ENCODE assay signal across 8 cellular contexts in genomic region chr18:59957957-59958356, GRCh38. TPM values are rescaled to one million over a fixed set of nuclear protein-coding genes. Genes with fewer than 3 reads are reported as not detected.
A peak's percentile ranks its signal among the peaks of the same experiment; 100 is the strongest.
DNase-seq lines count a peak whose midpoint lies in the region; ATAC-seq and TF ChIP-seq lines count a peak whose summit lies in the region.

No MANE protein-coding gene starts in this region.

- H3K79me1 ChIP-seq in neuronal stem cell (ENCODE audit: low read depth, low read length) = no peaks in the 10 kb centered on the region

- no peak overlapping the region for H2BK15ac ChIP-seq in neuronal stem cell (ENCODE audit: low read length)

- TF ChIP-seq CTCF in AG04450 (IDR thresholded peaks at IDR 0.05; ENCODE audit: low read depth, low read length) (no peak), Loucy (conservative IDR thresholded peaks at IDR 0.05; ENCODE audit: low read length) (no peak), heart right ventricle (IDR thresholded peaks at IDR 0.05) (no peak)

- H3K9me3 ChIP-seq in AG04450 (ENCODE audit: control insufficient read depth, insufficient read depth, low read length) (no peaks in the 10 kb centered on the region), Loucy (ENCODE audit: insufficient read depth, low read depth, low read length) (no peaks in the 10 kb centered on the region), heart right ventricle (no peaks in the 10 kb centered on the region), neuronal stem cell (replicated peaks in 1 of 2; ENCODE audit: control insufficient read depth in 2 of 2, insufficient read depth in 1 of 2, low read depth in 1 of 2, low read length in 2 of 2) (no peaks in the 10 kb centered on the region)

- no peak overlapping the region for H3K27ac ChIP-seq in AG04450 (ENCODE audit: low read depth, low read length)
- no peak overlapping the region for H3K27ac ChIP-seq in heart right ventricle
- H3K27ac ChIP-seq in neuronal stem cell (replicated peaks; ENCODE audit: low read length) = no peak overlapping the region

- H2AK5ac ChIP-seq in neuronal stem cell (ENCODE audit: low read depth, low read length) = no peak overlapping the region

- WGBS in heart right ventricle, 2 donors = 2 to 5% methylated on average over 2 of the region's 2 CpGs
- no CpG with 5 or more reads among the region's 2 CpGs for WGBS in neuronal stem cell (ENCODE audit: extremely low coverage in 2 of 2, insufficient read length in 2 of 2, insufficient replicate concordance in 1 of 2), 2 donors

- CTCF ChIA-PET in AG04450 (lab: Charles Lee) = interaction anchor here (0.6 kb wide), 1 partner anchor 30 kb away, joined by 3 read pairs; no protein-coding TSS in a partner anchor

- peaks cover 51% of the 10 kb centered on the region for H3K4me1 ChIP-seq in Loucy (ENCODE audit: insufficient read depth, low read length, poor library complexity, severe bottlenecking)
- peaks cover 0 to 4% (median 0%) of the 10 kb centered on the region in 9 donors for H3K4me1 ChIP-seq in heart right ventricle
- H3K4me1 ChIP-seq in neuronal stem cell (ENCODE audit: control insufficient read depth in 2 of 2, insufficient read depth in 1 of 2, low read depth in 1 of 2, low read length in 2 of 2) = no peaks in the 10 kb centered on the region

- DNase-seq in AG04450 (ENCODE audit: low read depth, low spot score) = peak; percentile 41
- DNase-seq in RKO (ENCODE audit: low spot score) = peak; percentile 3
- DNase-seq in heart right ventricle = peak; percentile 48 to 55
- no peak for DNase-seq in dedifferentiated amniotic fluid mesenchymal stem cell (ENCODE audit: extremely low spot score)
- DNase-seq in neuronal stem cell (ENCODE audit: low spot score) = no peak

- no peaks in the 10 kb centered on the region for H3K9me2 ChIP-seq in Loucy (replicated peaks; ENCODE audit: low read depth, low read length)

- H3K4me3 ChIP-seq in AG04450 (ENCODE audit: low read depth, low read length) (no peak overlapping the region), Loucy (ENCODE audit: low read length, poor library complexity, severe bottlenecking) (peak overlapping the region; percentile 50), heart right ventricle (no peak overlapping the region), neuronal stem cell (ENCODE audit: low read length in 2 of 2) (no peak overlapping the region)

- no peak overlapping the region for H2BK12ac ChIP-seq in neuronal stem cell (ENCODE audit: low read length)

- 0 out of 2 replicates have a peak, but pooled peaks cover 4% of the 10 kb centered on the region for H3F3A ChIP-seq in Loucy (ENCODE audit: low read depth)

- H4K8ac ChIP-seq in neuronal stem cell (ENCODE audit: low read depth, low read length) = no peak overlapping the region

- H2AFZ ChIP-seq in Loucy (ENCODE audit: low read length) (peak overlapping the region; percentile 63), neuronal stem cell (ENCODE audit: low read length) (no peak overlapping the region)

- ATAC-seq in GM19397 (IDR thresholded peaks at IDR 0.05; ENCODE audit: unreplicated experiment) = peak; percentile 59
- peak in 6 of 8 donors; percentile 58 to 84 (median 68) for ATAC-seq in heart right ventricle
- ATAC-seq in HG02840 (IDR thresholded peaks at IDR 0.05; ENCODE audit: low FRiP score, unreplicated experiment) = no peak

- no peak overlapping the region for H3K23ac ChIP-seq in neuronal stem cell (ENCODE audit: low read depth, low read length, poor library complexity)

- H3K27me3 ChIP-seq in AG04450 (ENCODE audit: control insufficient read depth, insufficient read depth, low read length) = no peaks in the 10 kb centered on the region
- no peaks in the 10 kb centered on the region for H3K27me3 ChIP-seq in Loucy (ENCODE audit: insufficient read depth, low read length, poor library complexity, severe bottlenecking)
- H3K27me3 ChIP-seq in heart right ventricle = peaks cover 0 to 9% (median 0%) of the 10 kb centered on the region in 7 donors
- H3K27me3 ChIP-seq in neuronal stem cell (ENCODE audit: control insufficient read depth in 3 of 3, insufficient read depth in 3 of 3, low read depth in 1 of 3, low read length in 3 of 3) = no peaks in the 10 kb centered on the region

- H3K36me3 ChIP-seq in Loucy (ENCODE audit: insufficient read depth, low read length) = no peaks in the 10 kb centered on the region
- no peaks in the 10 kb centered on the region for H3K36me3 ChIP-seq in heart right ventricle
- no peaks in the 10 kb centered on the region for H3K36me3 ChIP-seq in neuronal stem cell (replicated peaks in 1 of 2; ENCODE audit: control insufficient read depth in 2 of 2, insufficient read depth in 2 of 2, low read length in 2 of 2)

- H2BK5ac ChIP-seq in neuronal stem cell (ENCODE audit: low read length) = no peak overlapping the region

- H3K14ac ChIP-seq in neuronal stem cell (ENCODE audit: low read length) = no peak overlapping the region

- H4K20me1 ChIP-seq in Loucy (ENCODE audit: insufficient read depth, low read length, poor library complexity, severe bottlenecking) = no peaks in the 10 kb centered on the region

- H3K9ac ChIP-seq in Loucy (ENCODE audit: low read depth, low read length, poor library complexity, severe bottlenecking) = peak overlapping the region; percentile 55
- no peak overlapping the region for H3K9ac ChIP-seq in neuronal stem cell (ENCODE audit: low read depth, low read length, poor library complexity)

- H4K91ac ChIP-seq in neuronal stem cell (ENCODE audit: low read depth, low read length, poor library complexity) = no peak overlapping the region

- no peaks in the 10 kb centered on the region for H3K79me2 ChIP-seq in Loucy (ENCODE audit: insufficient read depth, low read length)

- H3K4me2 ChIP-seq in Loucy (ENCODE audit: low read depth, low read length, poor library complexity, severe bottlenecking) (peak overlapping the region; percentile 74), neuronal stem cell (ENCODE audit: insufficient read depth, low read length, poor library complexity, severe bottlenecking) (no peak overlapping the region)

- no peak overlapping the region for H2BK120ac ChIP-seq in neuronal stem cell (ENCODE audit: low read depth, low read length)

- POLR2A ChIA-PET in AG04450 (lab: Yijun Ruan, JAX) = no interaction called here

- no peak overlapping the region for H3K18ac ChIP-seq in neuronal stem cell (ENCODE audit: low read length)

- H3K4ac ChIP-seq in neuronal stem cell (ENCODE audit: low read length) = no peak overlapping the region

- intact Hi-C loops in heart right ventricle (cut with DNase I) = no loop called here

RNA-seq across cellular contexts. Expression of gene PMAIP1, which starts 58.2 kb away (rescaled TPM):
- polyA plus RNA-seq in AG04450 (2011; rRNA removed) (38.8 and 57.1 TPM in 2 replicates), heart right ventricle (under 1 TPM; 0.22 to 0.32 TPM)
- 19.0 and 21.3 TPM in 2 replicates for polyA minus RNA-seq in AG04450 (2011; rRNA and poly(A)+ RNA removed)
- 1 to 10 TPM in 1 of 10 donors, under 1 TPM in 6, not detected in 3; 0.18 to 1.8 (median 0.40) TPM for total RNA-seq in heart right ventricle
- 1.5 TPM for polyA plus RNA-seq in neuronal stem cell (2013, experiment 1 of 2)
- polyA plus RNA-seq in neuronal stem cell (2013, experiment 2 of 2) = 1.6 TPM

Comparison
In these comparisons a context has a peak if more than half of its experiments do, and no peak if none do; other contexts are left out.
1. DNase-seq: peak in AG04450 (single experiment), RKO (single experiment) and heart right ventricle (2 of 2); none in dedifferentiated amniotic fluid mesenchymal stem cell (single experiment) and neuronal stem cell (single experiment).
2. RNA of gene PMAIP1, which starts 58.2 kb away (polyA plus RNA-seq): 38.8 to 57.1 TPM in AG04450; 0.22 to 0.32 TPM in heart right ventricle; every median in the first group is over 10 times any median in the second.